Comparison of ENCODE assay signal across 13 cellular contexts in genomic region chr2:69054431-69054830, GRCh38. TPM values are rescaled to one million over a fixed set of nuclear protein-coding genes. Genes with fewer than 3 reads are reported as not detected.
DNase-seq lines count a peak whose midpoint lies in the region; ATAC-seq and TF ChIP-seq lines count a peak whose summit lies in the region.
"Had no signal": no experiment of that assay in that cellular context is flagged by ENCODE, and none has a peak within 500 bp of the region (broad histone marks: within the 10 kb centered on the region; RNA-seq: fewer than 3 reads in every experiment).

No MANE protein-coding gene starts in this region.

- peak overlapping the region in 1 of 2 donors; percentile 52 for H3K27ac Mint-ChIP-seq in activated naive CD4-positive, alpha-beta T cell treated with anti-CD3 and anti-CD28 coated beads, Interleukin-2, amount 50 U/mL, for 72 hours
- H3K27ac Mint-ChIP-seq in activated naive CD4-positive, alpha-beta T cell treated with anti-CD3 and anti-CD28 coated beads, Interleukin-2, amount 10 ng/mL, durations not matched to agents 7 days and 5 days, result no peak overlapping the region
- H3K27ac Mint-ChIP-seq in activated naive CD8-positive, alpha-beta T cell treated with anti-CD3 and anti-CD28 coated beads, Interleukin-2, amount 50 U/mL, for 24 hours, result peak overlapping the region; percentile 53
- H3K27ac Mint-ChIP-seq in stimulated activated naive CD8-positive, alpha-beta T cell treated with anti-CD3 and anti-CD28 coated beads, Interleukin-15, amount 100 ng/mL, for 72 hours, result no peak overlapping the region
- H3K27ac Mint-ChIP-seq: nephron had no signal

- no peaks in the 10 kb centered on the region for H3K9me3 ChIP-seq in sigmoid colon

- H3K9me3 Mint-ChIP-seq in activated naive CD4-positive, alpha-beta T cell treated with anti-CD3 and anti-CD28 coated beads, Interleukin-2, amount 50 U/mL, for 72 hours, result no peaks in the 10 kb centered on the region
- no peaks in the 10 kb centered on the region for H3K9me3 Mint-ChIP-seq in activated naive CD4-positive, alpha-beta T cell treated with anti-CD3 and anti-CD28 coated beads, Interleukin-2, amount 10 ng/mL, durations not matched to agents 7 days and 5 days
- no peaks in the 10 kb centered on the region for H3K9me3 Mint-ChIP-seq in activated naive CD8-positive, alpha-beta T cell treated with anti-CD3 and anti-CD28 coated beads, Interleukin-2, amount 50 U/mL, for 24 hours
- no peaks in the 10 kb centered on the region for H3K9me3 Mint-ChIP-seq in stimulated activated naive CD8-positive, alpha-beta T cell treated with anti-CD3 and anti-CD28 coated beads, Interleukin-15, amount 100 ng/mL, for 72 hours

- no peak overlapping the region for H3K27ac ChIP-seq in sigmoid colon

- no peaks in the 10 kb centered on the region for H3K36me3 Mint-ChIP-seq in activated naive CD4-positive, alpha-beta T cell treated with anti-CD3 and anti-CD28 coated beads, Interleukin-2, amount 50 U/mL, for 72 hours
- H3K36me3 Mint-ChIP-seq in activated naive CD4-positive, alpha-beta T cell treated with anti-CD3 and anti-CD28 coated beads, Interleukin-2, amount 10 ng/mL, durations not matched to agents 7 days and 5 days, result no peaks in the 10 kb centered on the region
- H3K36me3 Mint-ChIP-seq in activated naive CD8-positive, alpha-beta T cell treated with anti-CD3 and anti-CD28 coated beads, Interleukin-2, amount 50 U/mL, for 24 hours (ENCODE audit: low read depth), result no peaks in the 10 kb centered on the region

- no peaks in the 10 kb centered on the region for H3K36me3 ChIP-seq in sigmoid colon

- no peak for TF ChIP-seq EP300 in sigmoid colon (IDR thresholded peaks at IDR 0.05)

- H3K4me3 Mint-ChIP-seq in activated naive CD4-positive, alpha-beta T cell treated with anti-CD3 and anti-CD28 coated beads, Interleukin-2, amount 10 ng/mL, durations not matched to agents 7 days and 5 days, result no peak overlapping the region
- no peak overlapping the region for H3K4me3 Mint-ChIP-seq in activated naive CD8-positive, alpha-beta T cell treated with anti-CD3 and anti-CD28 coated beads, Interleukin-2, amount 50 U/mL, for 24 hours
- H3K4me3 Mint-ChIP-seq in stimulated activated naive CD8-positive, alpha-beta T cell treated with anti-CD3 and anti-CD28 coated beads, Interleukin-15, amount 100 ng/mL, for 72 hours, result peak overlapping the region in 1 of 2 donors; percentile 12
- H3K4me3 Mint-ChIP-seq: nephron had no signal

- ATAC-seq in activated naive CD4-positive, alpha-beta T cell treated with anti-CD3 and anti-CD28 coated beads, Interleukin-2, amount 50 U/mL, for 72 hours, result peak; percentile 98 to 100
- peak; percentile 58 for ATAC-seq in HG02840 (IDR thresholded peaks at IDR 0.05; ENCODE audit: low FRiP score, unreplicated experiment)
- ATAC-seq in activated naive CD8-positive, alpha-beta T cell treated with anti-CD3 and anti-CD28 coated beads, Interleukin-2, amount 50 U/mL, for 24 hours, result peak; percentile 96
- peak; percentile 100 for ATAC-seq in stimulated activated naive CD8-positive, alpha-beta T cell treated with anti-CD3 and anti-CD28 coated beads, Interleukin-15, amount 100 ng/mL, for 72 hours

- peak in 1 of 2 donors; percentile 20 for DNase-seq in activated naive CD4-positive, alpha-beta T cell treated with anti-CD3 and anti-CD28 coated beads, Interleukin-2, amount 50 U/mL, for 72 hours (ENCODE audit: low spot score in 2 of 2)
- no peak for DNase-seq in activated naive CD4-positive, alpha-beta T cell treated with anti-CD3 and anti-CD28 coated beads, Interleukin-2, amount 10 ng/mL, durations not matched to agents 7 days and 5 days
- DNase-seq in activated naive CD8-positive, alpha-beta T cell treated with anti-CD3 and anti-CD28 coated beads, Interleukin-2, amount 50 U/mL, for 24 hours, result no peak
- DNase-seq in stimulated activated naive CD8-positive, alpha-beta T cell treated with anti-CD3 and anti-CD28 coated beads, Interleukin-15, amount 100 ng/mL, for 72 hours, result peak; percentile 43 to 54
- DNase-seq in NCI-H2227 (lab: John Stamatoyannopoulos, UW; ENCODE audit: unreplicated experiment) (no peak), DMS53 (lab: John Stamatoyannopoulos, UW) (no peak), sigmoid colon (no peak)
- DNase-seq: hypothalamus, NCI-H345, T-helper 9 cell had no signal

- 78 to 92% methylated on average over 2 of the region's 2 CpGs for WGBS in sigmoid colon, 2 donors

- intact Hi-C loops in sigmoid colon (cut with DNase I), result no loop called here

- H3K4me1 ChIP-seq in sigmoid colon, result no peaks in the 10 kb centered on the region

- no peaks in the 10 kb centered on the region for H3K27me3 ChIP-seq in sigmoid colon

- TF ChIP-seq POLR2A in sigmoid colon (IDR thresholded peaks at IDR 0.05), result no peak

- CTCF ChIA-PET in activated naive CD4-positive, alpha-beta T cell treated with anti-CD3 and anti-CD28 coated beads, Interleukin-2, amount 10 ng/mL, durations not matched to agents 7 days and 5 days (lab: Charles Lee), result interaction anchor here (0.7 kb wide), 1 partner anchor 363 kb away, joined by 3 read pairs; no protein-coding TSS in a partner anchor

- no peak for TF ChIP-seq CTCF in sigmoid colon (IDR thresholded peaks at IDR 0.05)

- peaks cover 16% of the 10 kb centered on the region for H3K27me3 Mint-ChIP-seq in activated naive CD4-positive, alpha-beta T cell treated with anti-CD3 and anti-CD28 coated beads, Interleukin-2, amount 10 ng/mL, durations not matched to agents 7 days and 5 days
- H3K27me3 Mint-ChIP-seq in activated naive CD8-positive, alpha-beta T cell treated with anti-CD3 and anti-CD28 coated beads, Interleukin-2, amount 50 U/mL, for 24 hours, result peaks cover 37% of the 10 kb centered on the region
- peaks cover 52% of the 10 kb centered on the region for H3K27me3 Mint-ChIP-seq in stimulated activated naive CD8-positive, alpha-beta T cell treated with anti-CD3 and anti-CD28 coated beads, Interleukin-15, amount 100 ng/mL, for 72 hours

- no peaks in the 10 kb centered on the region for H3K4me1 Mint-ChIP-seq in activated naive CD4-positive, alpha-beta T cell treated with anti-CD3 and anti-CD28 coated beads, Interleukin-2, amount 10 ng/mL, durations not matched to agents 7 days and 5 days
- peaks cover 20% of the 10 kb centered on the region for H3K4me1 Mint-ChIP-seq in activated naive CD8-positive, alpha-beta T cell treated with anti-CD3 and anti-CD28 coated beads, Interleukin-2, amount 50 U/mL, for 24 hours
- H3K4me1 Mint-ChIP-seq in stimulated activated naive CD8-positive, alpha-beta T cell treated with anti-CD3 and anti-CD28 coated beads, Interleukin-15, amount 100 ng/mL, for 72 hours, result peaks cover 15% of the 10 kb centered on the region
- H3K4me1 Mint-ChIP-seq: nephron had no signal

- no peak overlapping the region for H3K4me3 ChIP-seq in sigmoid colon

RNA-seq across cellular contexts. Expression of gene ANTXR1, which starts 41.5 kb away (rescaled TPM):
- total RNA-seq in activated naive CD4-positive, alpha-beta T cell treated with anti-CD3 and anti-CD28 coated beads, Interleukin-2, amount 50 U/mL, for 72 hours, result not detected
- 10 to 100 TPM; 44.6 to 79.8 (median 53.2) TPM for total RNA-seq in sigmoid colon
- polyA plus RNA-seq in sigmoid colon, result 10 to 100 TPM in 1 of 3 donors, 1 to 10 TPM in 2; 3.0 to 28.8 (median 8.3) TPM
- total RNA-seq: HT-29 had no signal

Comparison
In these comparisons a context has a peak if more than half of its experiments do, and no peak if none do; other contexts are left out.
1. DNase-seq: peak in stimulated activated naive CD8-positive, alpha-beta T cell treated with anti-CD3 and anti-CD28 coated beads, Interleukin-15, amount 100 ng/mL, for 72 hours (2 of 2); none in activated naive CD4-positive, alpha-beta T cell treated with anti-CD3 and anti-CD28 coated beads, Interleukin-2, amount 10 ng/mL, durations not matched to agents 7 days and 5 days (single experiment), activated naive CD8-positive, alpha-beta T cell treated with anti-CD3 and anti-CD28 coated beads, Interleukin-2, amount 50 U/mL, for 24 hours (single experiment), NCI-H2227 (single experiment), DMS53 (single experiment) and sigmoid colon (single experiment).
2. RNA of gene ANTXR1, which starts 41.5 kb away (total RNA-seq): 44.6 to 79.8 TPM in sigmoid colon; not detected in activated naive CD4-positive, alpha-beta T cell treated with anti-CD3 and anti-CD28 coated beads, Interleukin-2, amount 50 U/mL, for 72 hours; every median in the first group is over 10 times any median in the second.
3. Peak in every context shown above with its lines, with median percentiles within 50 percentile points of each other: ATAC-seq.